In the genomic region with DNA sequence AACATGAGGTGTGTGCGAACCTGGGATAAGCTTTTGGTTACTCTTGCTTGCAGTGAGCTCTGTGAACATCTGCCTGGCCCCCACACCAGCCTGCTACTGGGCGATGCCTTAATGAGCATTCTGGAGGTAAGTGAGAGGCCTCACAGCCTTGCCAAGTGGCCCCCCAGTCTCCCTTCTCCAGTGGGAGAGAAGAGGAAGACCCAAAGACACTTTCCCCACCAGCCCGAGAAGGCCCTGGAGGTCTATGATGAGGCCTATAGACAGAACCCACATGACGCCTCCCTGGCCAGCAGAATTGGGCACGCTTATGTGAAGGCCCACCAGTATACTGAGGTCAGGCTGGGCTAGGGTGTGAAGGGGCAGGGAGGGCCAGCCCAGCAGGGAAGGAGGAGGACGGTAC, we compare ENCODE assay signal across 20 cellular contexts. TPM values are rescaled to one million over a fixed set of nuclear protein-coding genes. Genes with fewer than 3 reads are reported as not detected.
DNase-seq lines count a peak whose midpoint lies in the region; ATAC-seq and TF ChIP-seq lines count a peak whose summit lies in the region.
"Had no signal": no experiment of that assay in that cellular context is flagged by ENCODE, and none has a peak within 500 bp of the region (broad histone marks: within the 10 kb centered on the region; RNA-seq: fewer than 3 reads in every experiment).

No MANE protein-coding gene starts in this region.

- no peak overlapping the region for H3K9ac ChIP-seq in BLaER1

- intact Hi-C loops in body of pancreas (cut with DNase I) = no loop called here
- intact Hi-C loops in posterior vena cava (cut with DNase I) = loop anchor here in 1 of 2 donors (5.0 to 10.0 kb wide), 2 partner anchors 165 to 1547 kb away; no protein-coding TSS in a partner anchor
- intact Hi-C loops in lower lobe of right lung (cut with DNase I) = no loop called here

- H3K9me3 ChIP-seq in BLaER1 (no peaks in the 10 kb centered on the region), body of pancreas (no peaks in the 10 kb centered on the region), lower lobe of right lung (no peaks in the 10 kb centered on the region)
- H3K9me3 ChIP-seq: BE2C, Caco-2, Peyer's patch had no signal

- no peak overlapping the region for H3K4me3 Mint-ChIP-seq in activated naive CD4-positive, alpha-beta T cell treated with anti-CD3 and anti-CD28 coated beads, Interleukin-2, amount 10 ng/mL, durations not matched to agents 7 days and 5 days
- H3K4me3 Mint-ChIP-seq: CD4-positive, alpha-beta T cell had no signal

- no peaks in the 10 kb centered on the region for H3K36me3 Mint-ChIP-seq in activated naive CD4-positive, alpha-beta T cell treated with anti-CD3 and anti-CD28 coated beads, Interleukin-2, amount 10 ng/mL, durations not matched to agents 7 days and 5 days

- peak; percentile 17 for DNase-seq in activated naive CD4-positive, alpha-beta T cell treated with anti-CD3 and anti-CD28 coated beads, Interleukin-2, amount 10 ng/mL, durations not matched to agents 7 days and 5 days
- no peak for DNase-seq in activated naive CD4-positive, alpha-beta T cell treated with Interleukin-2 at 50 U/mL for 16 hours
- DNase-seq in body of pancreas (peak in 1 of 4 donors; percentile 1), posterior vena cava (ENCODE audit: low spot score) (peak; percentile 51), lower lobe of right lung (no peak), foreskin keratinocyte (no peak)
- DNase-seq: BE2C, DMS 273 treated with DMSO at 0.1 percent for 48 hours, DMS79 treated with DMSO at 0.1 percent for 48 hours, Kasumi-1, NCI-H1694, NCI-H2081 treated with DMSO at 0.1 percent for 48 hours, NCI-H2171 treated with DMSO at 0.1 percent for 48 hours, NCI-H524 treated with DMSO at 0.1 percent for 48 hours had no signal

- H3K36me3 ChIP-seq in BLaER1 (peaks cover 7% of the 10 kb centered on the region; the same call in 1 of the 2 replicates), body of pancreas (replicated peaks in 1 of 2; ENCODE audit: insufficient read depth in 1 of 2, low read depth in 2 of 2) (no peaks in the 10 kb centered on the region), lower lobe of right lung (no peaks in the 10 kb centered on the region)
- H3K36me3 ChIP-seq: BE2C, Peyer's patch had no signal

- H3K27ac ChIP-seq in BLaER1 = peak overlapping the region; percentile 93
- peak overlapping the region in 3 of 4 donors; percentile 9 to 27 (median 12) for H3K27ac ChIP-seq in body of pancreas
- H3K27ac ChIP-seq in lower lobe of right lung = no peak overlapping the region
- H3K27ac ChIP-seq in foreskin keratinocyte = no peak overlapping the region
- H3K27ac ChIP-seq: Peyer's patch had no signal

- peaks cover 12% of the 10 kb centered on the region for H3K27me3 Mint-ChIP-seq in activated naive CD4-positive, alpha-beta T cell treated with anti-CD3 and anti-CD28 coated beads, Interleukin-2, amount 10 ng/mL, durations not matched to agents 7 days and 5 days
- H3K27me3 Mint-ChIP-seq: CD4-positive, alpha-beta T cell had no signal

- peaks cover 32% of the 10 kb centered on the region for H3K4me1 Mint-ChIP-seq in activated naive CD4-positive, alpha-beta T cell treated with anti-CD3 and anti-CD28 coated beads, Interleukin-2, amount 10 ng/mL, durations not matched to agents 7 days and 5 days

- H4K20me1 ChIP-seq in BLaER1 = no peaks in the 10 kb centered on the region

- TF ChIP-seq CTCF in body of pancreas (IDR thresholded peaks at IDR 0.05) (no peak), lower lobe of right lung (IDR thresholded peaks at IDR 0.05) (no peak), foreskin keratinocyte (conservative IDR thresholded peaks at IDR 0.05) (no peak)

- H3K27ac Mint-ChIP-seq in activated naive CD4-positive, alpha-beta T cell treated with anti-CD3 and anti-CD28 coated beads, Interleukin-2, amount 10 ng/mL, durations not matched to agents 7 days and 5 days = no peak overlapping the region
- H3K27ac Mint-ChIP-seq: CD4-positive, alpha-beta T cell had no signal

- no peaks in the 10 kb centered on the region for H3K9me3 Mint-ChIP-seq in activated naive CD4-positive, alpha-beta T cell treated with anti-CD3 and anti-CD28 coated beads, Interleukin-2, amount 10 ng/mL, durations not matched to agents 7 days and 5 days
- H3K9me3 Mint-ChIP-seq: CD4-positive, alpha-beta T cell had no signal

- peak overlapping the region; percentile 92 for H3K4me2 ChIP-seq in BLaER1

- H3K4me1 ChIP-seq in BLaER1 (peaks cover 76% of the 10 kb centered on the region), body of pancreas (peaks cover 41% of the 10 kb centered on the region), lower lobe of right lung (peaks cover 47% of the 10 kb centered on the region), foreskin keratinocyte (no peaks in the 10 kb centered on the region)
- H3K4me1 ChIP-seq: BE2C had no signal

- ATAC-seq in body of pancreas = no peak
- no peak for ATAC-seq in lower lobe of right lung
- no peak for ATAC-seq in HG03095 (IDR thresholded peaks at IDR 0.05; ENCODE audit: unreplicated experiment)
- ATAC-seq in foreskin keratinocyte = no peak
- ATAC-seq: GM12878 had no signal

- WGBS in body of pancreas, 2 donors = 88 to 93% methylated on average over 6 of the region's 6 CpGs

- no peak for TF ChIP-seq POLR2A in body of pancreas (IDR thresholded peaks at IDR 0.05)

- H3K27me3 ChIP-seq in BLaER1 = no peaks in the 10 kb centered on the region
- H3K27me3 ChIP-seq in body of pancreas = no peaks in the 10 kb centered on the region
- H3K27me3 ChIP-seq in lower lobe of right lung (ENCODE audit: low read depth) = no peaks in the 10 kb centered on the region
- no peaks in the 10 kb centered on the region for H3K27me3 ChIP-seq in foreskin keratinocyte
- H3K27me3 ChIP-seq: BE2C, Peyer's patch had no signal

- CTCF ChIA-PET in activated naive CD4-positive, alpha-beta T cell treated with anti-CD3 and anti-CD28 coated beads, Interleukin-2, amount 10 ng/mL, durations not matched to agents 7 days and 5 days (lab: Charles Lee) = interaction anchor here (1.2 to 1.9 kb wide), 4 partner anchors 17 to 162 kb away, joined by 3 to 6 read pairs (median 4); partner anchors contain the start of gene TTC21A

- no peak overlapping the region for H3K4me3 ChIP-seq in BLaER1
- H3K4me3 ChIP-seq in body of pancreas = no peak overlapping the region
- H3K4me3 ChIP-seq in lower lobe of right lung = no peak overlapping the region
- H3K4me3 ChIP-seq: GM12878, Peyer's patch had no signal

RNA-seq across cellular contexts. Expression of gene TTC21A, which starts 22.5 kb away (rescaled TPM):
- total RNA-seq in body of pancreas = 10 to 100 TPM in 1 of 2 donors, 1 to 10 TPM in 1; 6.7 to 46.5 TPM
- 1 to 10 TPM; 3.0 to 5.4 TPM for total RNA-seq in posterior vena cava
- 18.8 TPM for total RNA-seq in lower lobe of right lung
- total RNA-seq in foreskin keratinocyte = 1.4 TPM in 2 replicates
- 0.80 and 1.3 TPM in 2 replicates for polyA plus RNA-seq in foreskin keratinocyte

RNA-seq across cellular contexts. Expression of gene GORASP1, which starts 22.6 kb away (rescaled TPM):
- total RNA-seq in body of pancreas (10 to 100 TPM; 38.4 to 53.1 TPM), posterior vena cava (10 to 100 TPM; 50.8 to 61.8 TPM), lower lobe of right lung (81.6 TPM), foreskin keratinocyte (45.5 and 49.8 TPM in 2 replicates)
- 29.6 and 29.9 TPM in 2 replicates for polyA plus RNA-seq in foreskin keratinocyte

RNA-seq across cellular contexts. Expression of gene CSRNP1, which starts 23.4 kb away (rescaled TPM):
- 10 to 100 TPM; 18.4 to 39.6 TPM for total RNA-seq in body of pancreas
- 10 to 100 TPM; 23.5 to 61.4 TPM for total RNA-seq in posterior vena cava
- 55.1 TPM for total RNA-seq in lower lobe of right lung
- total RNA-seq in foreskin keratinocyte = 9.6 and 16.1 TPM in 2 replicates
- polyA plus RNA-seq in foreskin keratinocyte = 6.4 and 10.2 TPM in 2 replicates

Comparison
In these comparisons a context has a peak if more than half of its experiments do, and no peak if none do; other contexts are left out.
1. DNase-seq: peak in activated naive CD4-positive, alpha-beta T cell treated with anti-CD3 and anti-CD28 coated beads, Interleukin-2, amount 10 ng/mL, durations not matched to agents 7 days and 5 days (single experiment) and posterior vena cava (single experiment); none in activated naive CD4-positive, alpha-beta T cell treated with Interleukin-2 at 50 U/mL for 16 hours (single experiment), lower lobe of right lung (single experiment) and foreskin keratinocyte (0 of 2).
2. H3K27ac ChIP-seq: peak in BLaER1 (single experiment) and body of pancreas (3 of 4); none in lower lobe of right lung (single experiment) and foreskin keratinocyte (single experiment).